ENCODE assay signal across 2 cellular contexts in the genomic region with DNA sequence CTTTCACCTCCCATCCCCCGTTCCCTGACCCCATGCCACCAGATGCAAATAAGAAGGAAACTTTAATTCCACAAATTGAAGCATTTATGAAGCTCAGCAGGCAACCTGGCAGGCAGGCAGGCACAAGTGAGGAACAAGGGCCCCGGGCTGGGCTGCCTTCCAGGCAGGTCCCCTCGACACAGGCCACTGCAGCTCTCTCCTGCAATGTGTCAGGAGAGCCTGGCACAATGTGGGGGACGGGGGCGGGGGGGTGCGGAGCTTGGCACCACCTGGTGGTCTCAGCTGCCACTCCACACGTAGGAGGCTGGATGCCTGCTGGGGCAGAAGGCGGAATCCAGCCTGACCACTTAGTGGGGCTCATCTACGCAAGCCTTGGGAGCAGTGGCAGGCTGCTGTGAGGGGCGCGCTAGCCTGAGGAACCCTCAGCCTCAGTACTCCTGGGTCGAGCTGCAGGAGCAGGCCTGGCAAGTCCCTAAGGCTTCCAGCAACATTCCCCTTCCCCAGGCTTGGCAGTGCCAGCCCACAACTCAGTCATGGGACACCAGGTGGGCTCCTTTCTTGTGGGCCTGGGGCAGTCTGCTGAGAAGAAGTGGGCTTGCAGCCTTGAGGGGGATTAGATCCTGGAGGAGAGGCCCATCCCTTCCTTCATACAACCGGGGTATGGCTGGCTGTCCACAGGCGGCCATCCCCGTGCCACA.
TF ChIP-seq lines count a peak whose summit lies in the region.

No MANE protein-coding gene starts in this region.

TF ChIP-seq in GM23338, 12 proteins besides CTCF, POLR2A, EP300 and RAD21:
- TF ChIP-seq, protein P1, sequence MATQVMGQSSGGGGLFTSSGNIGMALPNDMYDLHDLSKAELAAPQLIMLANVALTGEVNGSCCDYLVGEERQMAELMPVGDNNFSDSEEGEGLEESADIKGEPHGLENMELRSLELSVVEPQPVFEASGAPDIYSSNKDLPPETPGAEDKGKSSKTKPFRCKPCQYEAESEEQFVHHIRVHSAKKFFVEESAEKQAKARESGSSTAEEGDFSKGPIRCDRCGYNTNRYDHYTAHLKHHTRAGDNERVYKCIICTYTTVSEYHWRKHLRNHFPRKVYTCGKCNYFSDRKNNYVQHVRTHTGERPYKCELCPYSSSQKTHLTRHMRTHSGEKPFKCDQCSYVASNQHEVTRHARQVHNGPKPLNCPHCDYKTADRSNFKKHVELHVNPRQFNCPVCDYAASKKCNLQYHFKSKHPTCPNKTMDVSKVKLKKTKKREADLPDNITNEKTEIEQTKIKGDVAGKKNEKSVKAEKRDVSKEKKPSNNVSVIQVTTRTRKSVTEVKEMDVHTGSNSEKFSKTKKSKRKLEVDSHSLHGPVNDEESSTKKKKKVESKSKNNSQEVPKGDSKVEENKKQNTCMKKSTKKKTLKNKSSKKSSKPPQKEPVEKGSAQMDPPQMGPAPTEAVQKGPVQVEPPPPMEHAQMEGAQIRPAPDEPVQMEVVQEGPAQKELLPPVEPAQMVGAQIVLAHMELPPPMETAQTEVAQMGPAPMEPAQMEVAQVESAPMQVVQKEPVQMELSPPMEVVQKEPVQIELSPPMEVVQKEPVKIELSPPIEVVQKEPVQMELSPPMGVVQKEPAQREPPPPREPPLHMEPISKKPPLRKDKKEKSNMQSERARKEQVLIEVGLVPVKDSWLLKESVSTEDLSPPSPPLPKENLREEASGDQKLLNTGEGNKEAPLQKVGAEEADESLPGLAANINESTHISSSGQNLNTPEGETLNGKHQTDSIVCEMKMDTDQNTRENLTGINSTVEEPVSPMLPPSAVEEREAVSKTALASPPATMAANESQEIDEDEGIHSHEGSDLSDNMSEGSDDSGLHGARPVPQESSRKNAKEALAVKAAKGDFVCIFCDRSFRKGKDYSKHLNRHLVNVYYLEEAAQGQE (IDR thresholded peaks at IDR 0.05; ENCODE audit: unreplicated experiment), result no peak
- TF ChIP-seq JUNB (IDR thresholded peaks at IDR 0.05; ENCODE audit: unreplicated experiment), result no peak
- TF ChIP-seq POLR2AphosphoS5 (IDR thresholded peaks at IDR 0.05; ENCODE audit: low read depth), result no peak
- TF ChIP-seq ZNF114 (CRISPR knock-in tag; IDR thresholded peaks at IDR 0.05), result no peak
- no peak for TF ChIP-seq ZNF331 (CRISPR knock-in tag; IDR thresholded peaks at IDR 0.05; ENCODE audit: low read depth)
- TF ChIP-seq CREB1 (CRISPR knock-in tag; IDR thresholded peaks at IDR 0.05; ENCODE audit: low read depth), result no peak
- TF ChIP-seq EZH2phosphoT487 (IDR thresholded peaks at IDR 0.05; ENCODE audit: unreplicated experiment), result no peak
- TF ChIP-seq STAT1 (IDR thresholded peaks at IDR 0.05; ENCODE audit: unreplicated experiment), result no peak
- TF ChIP-seq NANOG (IDR thresholded peaks at IDR 0.05; ENCODE audit: borderline replicate concordance), result no peak
- TF ChIP-seq, protein P2, sequence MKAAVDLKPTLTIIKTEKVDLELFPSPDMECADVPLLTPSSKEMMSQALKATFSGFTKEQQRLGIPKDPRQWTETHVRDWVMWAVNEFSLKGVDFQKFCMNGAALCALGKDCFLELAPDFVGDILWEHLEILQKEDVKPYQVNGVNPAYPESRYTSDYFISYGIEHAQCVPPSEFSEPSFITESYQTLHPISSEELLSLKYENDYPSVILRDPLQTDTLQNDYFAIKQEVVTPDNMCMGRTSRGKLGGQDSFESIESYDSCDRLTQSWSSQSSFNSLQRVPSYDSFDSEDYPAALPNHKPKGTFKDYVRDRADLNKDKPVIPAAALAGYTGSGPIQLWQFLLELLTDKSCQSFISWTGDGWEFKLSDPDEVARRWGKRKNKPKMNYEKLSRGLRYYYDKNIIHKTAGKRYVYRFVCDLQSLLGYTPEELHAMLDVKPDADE (IDR thresholded peaks at IDR 0.05), result no peak

TF ChIP-seq in WTC11, 78 proteins besides CTCF, POLR2A, EP300 and RAD21:
- no peak for TF ChIP-seq ZNF263 (CRISPR knock-in tag; IDR thresholded peaks at IDR 0.05; ENCODE audit: low read depth)
- no peak for TF ChIP-seq IRF2 (CRISPR knock-in tag; IDR thresholded peaks at IDR 0.05; ENCODE audit: borderline replicate concordance, low read depth)
- TF ChIP-seq, protein P3, sequence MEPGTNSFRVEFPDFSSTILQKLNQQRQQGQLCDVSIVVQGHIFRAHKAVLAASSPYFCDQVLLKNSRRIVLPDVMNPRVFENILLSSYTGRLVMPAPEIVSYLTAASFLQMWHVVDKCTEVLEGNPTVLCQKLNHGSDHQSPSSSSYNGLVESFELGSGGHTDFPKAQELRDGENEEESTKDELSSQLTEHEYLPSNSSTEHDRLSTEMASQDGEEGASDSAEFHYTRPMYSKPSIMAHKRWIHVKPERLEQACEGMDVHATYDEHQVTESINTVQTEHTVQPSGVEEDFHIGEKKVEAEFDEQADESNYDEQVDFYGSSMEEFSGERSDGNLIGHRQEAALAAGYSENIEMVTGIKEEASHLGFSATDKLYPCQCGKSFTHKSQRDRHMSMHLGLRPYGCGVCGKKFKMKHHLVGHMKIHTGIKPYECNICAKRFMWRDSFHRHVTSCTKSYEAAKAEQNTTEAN (CRISPR knock-in tag; IDR thresholded peaks at IDR 0.05), result no peak
- TF ChIP-seq, protein P4, sequence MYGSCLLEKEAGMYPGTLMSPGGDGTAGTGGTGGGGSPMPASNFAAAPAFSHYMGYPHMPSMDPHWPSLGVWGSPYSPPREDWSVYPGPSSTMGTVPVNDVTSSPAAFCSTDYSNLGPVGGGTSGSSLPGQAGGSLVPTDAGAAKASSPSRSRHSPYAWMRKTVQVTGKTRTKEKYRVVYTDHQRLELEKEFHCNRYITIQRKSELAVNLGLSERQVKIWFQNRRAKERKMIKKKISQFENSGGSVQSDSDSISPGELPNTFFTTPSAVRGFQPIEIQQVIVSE (CRISPR knock-in tag; IDR thresholded peaks at IDR 0.05; ENCODE audit: borderline replicate concordance), result no peak
- TF ChIP-seq, protein P5, sequence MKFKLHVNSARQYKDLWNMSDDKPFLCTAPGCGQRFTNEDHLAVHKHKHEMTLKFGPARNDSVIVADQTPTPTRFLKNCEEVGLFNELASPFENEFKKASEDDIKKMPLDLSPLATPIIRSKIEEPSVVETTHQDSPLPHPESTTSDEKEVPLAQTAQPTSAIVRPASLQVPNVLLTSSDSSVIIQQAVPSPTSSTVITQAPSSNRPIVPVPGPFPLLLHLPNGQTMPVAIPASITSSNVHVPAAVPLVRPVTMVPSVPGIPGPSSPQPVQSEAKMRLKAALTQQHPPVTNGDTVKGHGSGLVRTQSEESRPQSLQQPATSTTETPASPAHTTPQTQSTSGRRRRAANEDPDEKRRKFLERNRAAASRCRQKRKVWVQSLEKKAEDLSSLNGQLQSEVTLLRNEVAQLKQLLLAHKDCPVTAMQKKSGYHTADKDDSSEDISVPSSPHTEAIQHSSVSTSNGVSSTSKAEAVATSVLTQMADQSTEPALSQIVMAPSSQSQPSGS (CRISPR knock-in tag; IDR thresholded peaks at IDR 0.05; ENCODE audit: borderline replicate concordance, low read depth), result no peak
- TF ChIP-seq, protein P6, sequence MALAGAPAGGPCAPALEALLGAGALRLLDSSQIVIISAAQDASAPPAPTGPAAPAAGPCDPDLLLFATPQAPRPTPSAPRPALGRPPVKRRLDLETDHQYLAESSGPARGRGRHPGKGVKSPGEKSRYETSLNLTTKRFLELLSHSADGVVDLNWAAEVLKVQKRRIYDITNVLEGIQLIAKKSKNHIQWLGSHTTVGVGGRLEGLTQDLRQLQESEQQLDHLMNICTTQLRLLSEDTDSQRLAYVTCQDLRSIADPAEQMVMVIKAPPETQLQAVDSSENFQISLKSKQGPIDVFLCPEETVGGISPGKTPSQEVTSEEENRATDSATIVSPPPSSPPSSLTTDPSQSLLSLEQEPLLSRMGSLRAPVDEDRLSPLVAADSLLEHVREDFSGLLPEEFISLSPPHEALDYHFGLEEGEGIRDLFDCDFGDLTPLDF (CRISPR knock-in tag; IDR thresholded peaks at IDR 0.05), result no peak
- TF ChIP-seq, protein P7, sequence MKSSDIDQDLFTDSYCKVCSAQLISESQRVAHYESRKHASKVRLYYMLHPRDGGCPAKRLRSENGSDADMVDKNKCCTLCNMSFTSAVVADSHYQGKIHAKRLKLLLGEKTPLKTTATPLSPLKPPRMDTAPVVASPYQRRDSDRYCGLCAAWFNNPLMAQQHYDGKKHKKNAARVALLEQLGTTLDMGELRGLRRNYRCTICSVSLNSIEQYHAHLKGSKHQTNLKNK (CRISPR knock-in tag; IDR thresholded peaks at IDR 0.05), result no peak
- no peak for TF ChIP-seq ZNF317 (CRISPR knock-in tag; IDR thresholded peaks at IDR 0.05; ENCODE audit: borderline replicate concordance, low read depth)
- no peak for TF ChIP-seq GTF2I (CRISPR knock-in tag; conservative IDR thresholded peaks at IDR 0.05)
- TF ChIP-seq ZNF219 (CRISPR knock-in tag; IDR thresholded peaks at IDR 0.05; ENCODE audit: borderline replicate concordance), result no peak
- no peak for TF ChIP-seq EMX1 (CRISPR knock-in tag; IDR thresholded peaks at IDR 0.05)
- no peak for TF ChIP-seq OVOL2 (CRISPR knock-in tag; IDR thresholded peaks at IDR 0.05; ENCODE audit: borderline replicate concordance)
- TF ChIP-seq, protein P8, sequence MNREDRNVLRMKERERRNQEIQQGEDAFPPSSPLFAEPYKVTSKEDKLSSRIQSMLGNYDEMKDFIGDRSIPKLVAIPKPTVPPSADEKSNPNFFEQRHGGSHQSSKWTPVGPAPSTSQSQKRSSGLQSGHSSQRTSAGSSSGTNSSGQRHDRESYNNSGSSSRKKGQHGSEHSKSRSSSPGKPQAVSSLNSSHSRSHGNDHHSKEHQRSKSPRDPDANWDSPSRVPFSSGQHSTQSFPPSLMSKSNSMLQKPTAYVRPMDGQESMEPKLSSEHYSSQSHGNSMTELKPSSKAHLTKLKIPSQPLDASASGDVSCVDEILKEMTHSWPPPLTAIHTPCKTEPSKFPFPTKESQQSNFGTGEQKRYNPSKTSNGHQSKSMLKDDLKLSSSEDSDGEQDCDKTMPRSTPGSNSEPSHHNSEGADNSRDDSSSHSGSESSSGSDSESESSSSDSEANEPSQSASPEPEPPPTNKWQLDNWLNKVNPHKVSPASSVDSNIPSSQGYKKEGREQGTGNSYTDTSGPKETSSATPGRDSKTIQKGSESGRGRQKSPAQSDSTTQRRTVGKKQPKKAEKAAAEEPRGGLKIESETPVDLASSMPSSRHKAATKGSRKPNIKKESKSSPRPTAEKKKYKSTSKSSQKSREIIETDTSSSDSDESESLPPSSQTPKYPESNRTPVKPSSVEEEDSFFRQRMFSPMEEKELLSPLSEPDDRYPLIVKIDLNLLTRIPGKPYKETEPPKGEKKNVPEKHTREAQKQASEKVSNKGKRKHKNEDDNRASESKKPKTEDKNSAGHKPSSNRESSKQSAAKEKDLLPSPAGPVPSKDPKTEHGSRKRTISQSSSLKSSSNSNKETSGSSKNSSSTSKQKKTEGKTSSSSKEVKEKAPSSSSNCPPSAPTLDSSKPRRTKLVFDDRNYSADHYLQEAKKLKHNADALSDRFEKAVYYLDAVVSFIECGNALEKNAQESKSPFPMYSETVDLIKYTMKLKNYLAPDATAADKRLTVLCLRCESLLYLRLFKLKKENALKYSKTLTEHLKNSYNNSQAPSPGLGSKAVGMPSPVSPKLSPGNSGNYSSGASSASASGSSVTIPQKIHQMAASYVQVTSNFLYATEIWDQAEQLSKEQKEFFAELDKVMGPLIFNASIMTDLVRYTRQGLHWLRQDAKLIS (CRISPR knock-in tag; IDR thresholded peaks at IDR 0.05; ENCODE audit: borderline replicate concordance), result no peak
- TF ChIP-seq ZBTB21 (CRISPR knock-in tag; IDR thresholded peaks at IDR 0.05; ENCODE audit: borderline replicate concordance), result no peak
- TF ChIP-seq ZNF138 (CRISPR knock-in tag; conservative IDR thresholded peaks at IDR 0.05), result no peak
- no peak for TF ChIP-seq TEAD4 (CRISPR knock-in tag; IDR thresholded peaks at IDR 0.05)
- TF ChIP-seq, protein P9, sequence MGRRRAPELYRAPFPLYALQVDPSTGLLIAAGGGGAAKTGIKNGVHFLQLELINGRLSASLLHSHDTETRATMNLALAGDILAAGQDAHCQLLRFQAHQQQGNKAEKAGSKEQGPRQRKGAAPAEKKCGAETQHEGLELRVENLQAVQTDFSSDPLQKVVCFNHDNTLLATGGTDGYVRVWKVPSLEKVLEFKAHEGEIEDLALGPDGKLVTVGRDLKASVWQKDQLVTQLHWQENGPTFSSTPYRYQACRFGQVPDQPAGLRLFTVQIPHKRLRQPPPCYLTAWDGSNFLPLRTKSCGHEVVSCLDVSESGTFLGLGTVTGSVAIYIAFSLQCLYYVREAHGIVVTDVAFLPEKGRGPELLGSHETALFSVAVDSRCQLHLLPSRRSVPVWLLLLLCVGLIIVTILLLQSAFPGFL (CRISPR knock-in tag; IDR thresholded peaks at IDR 0.05; ENCODE audit: borderline replicate concordance), result no peak
- TF ChIP-seq, protein P10, sequence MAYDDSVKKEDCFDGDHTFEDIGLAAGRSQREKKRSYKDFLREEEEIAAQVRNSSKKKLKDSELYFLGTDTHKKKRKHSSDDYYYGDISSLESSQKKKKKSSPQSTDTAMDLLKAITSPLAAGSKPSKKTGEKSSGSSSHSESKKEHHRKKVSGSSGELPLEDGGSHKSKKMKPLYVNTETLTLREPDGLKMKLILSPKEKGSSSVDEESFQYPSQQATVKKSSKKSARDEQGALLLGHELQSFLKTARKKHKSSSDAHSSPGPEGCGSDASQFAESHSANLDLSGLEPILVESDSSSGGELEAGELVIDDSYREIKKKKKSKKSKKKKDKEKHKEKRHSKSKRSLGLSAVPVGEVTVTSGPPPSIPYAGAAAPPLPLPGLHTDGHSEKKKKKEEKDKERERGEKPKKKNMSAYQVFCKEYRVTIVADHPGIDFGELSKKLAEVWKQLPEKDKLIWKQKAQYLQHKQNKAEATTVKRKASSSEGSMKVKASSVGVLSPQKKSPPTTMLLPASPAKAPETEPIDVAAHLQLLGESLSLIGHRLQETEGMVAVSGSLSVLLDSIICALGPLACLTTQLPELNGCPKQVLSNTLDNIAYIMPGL (CRISPR knock-in tag; IDR thresholded peaks at IDR 0.05), result no peak
